Comparison of ENCODE assay signal across 8 cellular contexts in the genomic region with DNA sequence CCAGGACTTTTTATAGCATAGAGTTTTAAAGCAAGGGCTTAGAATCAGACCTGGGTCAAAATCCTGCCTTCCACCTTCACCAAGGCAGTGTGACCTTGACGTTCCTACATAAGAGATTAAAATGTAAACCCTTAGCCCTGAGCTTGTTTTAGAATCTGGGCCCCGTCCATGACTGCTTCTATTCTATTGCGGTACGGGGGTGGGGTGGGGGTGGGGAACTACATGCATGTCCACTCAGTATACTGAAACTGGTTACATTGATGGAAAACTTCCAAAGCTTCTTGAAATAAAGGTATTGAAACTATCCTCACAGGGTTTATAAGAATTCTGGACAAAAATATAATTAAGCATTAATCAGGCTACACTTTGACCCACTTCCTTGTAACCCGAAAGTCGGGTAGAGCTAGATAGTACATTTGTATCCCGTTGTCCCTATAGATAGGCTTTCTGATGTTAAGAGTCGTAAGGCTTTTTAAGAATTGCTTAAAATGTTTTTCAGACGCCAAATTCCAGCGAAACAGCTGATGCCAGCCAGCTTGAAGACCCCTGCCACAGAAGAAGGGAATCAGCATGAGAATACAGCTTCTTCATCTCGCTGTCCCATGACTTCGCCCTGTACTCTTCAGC. TPM values are rescaled to one million over a fixed set of nuclear protein-coding genes. Genes with fewer than 3 reads are reported as not detected.
DNase-seq lines count a peak whose midpoint lies in the region; ATAC-seq, FAIRE-seq and TF ChIP-seq lines count a peak whose summit lies in the region.

No MANE protein-coding gene starts in this region.

- H3K4me1 ChIP-seq in BLaER1 (peaks cover 50% of the 10 kb centered on the region), H9 (ENCODE audit: insufficient read depth, low read length) (no peaks in the 10 kb centered on the region), thymus (ENCODE audit: control insufficient read depth, insufficient read depth, low read length) (peaks cover 5% of the 10 kb centered on the region)

- no CpG with 5 or more reads among the region's 12 CpGs for WGBS in H9 (ENCODE audit: extremely low coverage, insufficient read length, low lambda C conversion rate)
- WGBS in thymus, result 79% methylated on average over 12 of the region's 12 CpGs

- H4K20me1 ChIP-seq in BLaER1 (no peaks in the 10 kb centered on the region), H9 (ENCODE audit: control insufficient read depth, insufficient read depth, insufficient read length) (no peaks in the 10 kb centered on the region)

- H3K56ac ChIP-seq in H9 (ENCODE audit: insufficient read length, low read depth, low read length), result no peak overlapping the region

- H3K4me3 ChIP-seq in BLaER1, result peak overlapping the region; percentile 69
- peak overlapping the region; percentile 80 for H3K4me3 ChIP-seq in thymus (ENCODE audit: low read length)

- peak overlapping the region; percentile 65; the same call in 1 of the 2 replicates for H3K9ac ChIP-seq in BLaER1
- H3K9ac ChIP-seq in H9 (ENCODE audit: extremely low read depth, insufficient read length, low read length), result peak overlapping the region; percentile 78

- H3K36me3 Mint-ChIP-seq in H9 (ENCODE audit: insufficient read depth in 1 of 3, low read depth in 3 of 3) (peaks cover 0 to 11% (median 0%) of the 10 kb centered on the region in 3 experiments; a peak in 5 of 7 replicates), immature natural killer cell (peaks cover 0 to 4% (median 0%) of the 10 kb centered on the region in 3 donors)
- peaks cover 11 to 18% of the 10 kb centered on the region in 2 donors for H3K36me3 Mint-ChIP-seq in activated naive CD4-positive, alpha-beta T cell treated with anti-CD3 and anti-CD28 coated beads, Interleukin-2, amount 50 U/mL, for 72 hours

- no peak for FAIRE-seq in urothelium cell line (lab: Jason Lieb, UNC)

- no peaks in the 10 kb centered on the region for H3K79me2 ChIP-seq in H9 (ENCODE audit: insufficient read depth, low read length)

- H3T11ph ChIP-seq in H9 (ENCODE audit: low read length), result no peak overlapping the region

- H3K14ac ChIP-seq in H9 (ENCODE audit: insufficient read depth, low read length), result peak overlapping the region; percentile 96

- peak overlapping the region; percentile 87 to 98 (median 92); a peak in 5 of 7 replicates for H3K27ac Mint-ChIP-seq in H9
- peak overlapping the region; percentile 83 to 93 for H3K27ac Mint-ChIP-seq in activated naive CD4-positive, alpha-beta T cell treated with anti-CD3 and anti-CD28 coated beads, Interleukin-2, amount 50 U/mL, for 72 hours
- peak overlapping the region; percentile 93 to 98 (median 96) for H3K27ac Mint-ChIP-seq in immature natural killer cell

- H4K91ac ChIP-seq in H9 (ENCODE audit: insufficient read length, low read depth, low read length), result no peak overlapping the region

- no peaks in the 10 kb centered on the region for H3K9me3 ChIP-seq in BLaER1
- H3K9me3 ChIP-seq in H9 (ENCODE audit: control insufficient read depth, low read depth, low read length), result no peaks in the 10 kb centered on the region
- H3K9me3 ChIP-seq in thymus (ENCODE audit: control insufficient read depth), result no peaks in the 10 kb centered on the region

- H3K9me3 Mint-ChIP-seq in H9 (peaks cover 3 to 4% of the 10 kb centered on the region in 2 experiments; a peak in 3 of 5 replicates), immature natural killer cell (no peaks in the 10 kb centered on the region)
- H3K9me3 Mint-ChIP-seq in activated naive CD4-positive, alpha-beta T cell treated with anti-CD3 and anti-CD28 coated beads, Interleukin-2, amount 50 U/mL, for 72 hours, result peaks cover 0 to 4% of the 10 kb centered on the region in 2 donors

- peaks cover 13% of the 10 kb centered on the region for H3K23me2 ChIP-seq in H9 (ENCODE audit: insufficient read length, low read depth, low read length, poor library complexity, severe bottlenecking)

- H3K23ac ChIP-seq in H9 (ENCODE audit: insufficient read length, low read depth, low read length), result no peak overlapping the region

- H3K18ac ChIP-seq in H9 (ENCODE audit: insufficient read length, low read depth, low read length), result peak overlapping the region; percentile 98

- H2BK20ac ChIP-seq in H9 (ENCODE audit: low read depth, low read length, poor library complexity, severe bottlenecking), result no peak overlapping the region

- H3K27me3 ChIP-seq in BLaER1 (peaks cover 15% of the 10 kb centered on the region), H9 (ENCODE audit: insufficient read depth, low read length) (peaks cover 4% of the 10 kb centered on the region; the same call in 1 of the 2 replicates), thymus (ENCODE audit: control insufficient read depth, insufficient read depth) (no peaks in the 10 kb centered on the region)

- H2AK5ac ChIP-seq in H9 (ENCODE audit: insufficient read length, low read length), result no peak overlapping the region

- no peak for ATAC-seq in activated naive CD4-positive, alpha-beta T cell treated with anti-CD3 and anti-CD28 coated beads, Interleukin-2, amount 50 U/mL, for 72 hours
- ATAC-seq in left colon, result no peak

- H4K5ac ChIP-seq in H9 (ENCODE audit: insufficient read length, low read depth, low read length), result peak overlapping the region; percentile 99

- H3K79me1 ChIP-seq in H9 (ENCODE audit: insufficient read depth, low read depth, low read length, poor library complexity, severe bottlenecking), result no peaks in the 10 kb centered on the region

- H4K8ac ChIP-seq in H9 (replicated peaks; ENCODE audit: insufficient read length, low read depth, low read length), result peak overlapping the region; percentile 99

- no peak overlapping the region; the same call in 1 of the 2 replicates for H3K4ac ChIP-seq in H9 (ENCODE audit: low read depth, low read length)

- H3K36me3 ChIP-seq in BLaER1 (no peaks in the 10 kb centered on the region), thymus (ENCODE audit: control insufficient read depth, insufficient read depth) (no peaks in the 10 kb centered on the region)

- peaks cover 45% of the 10 kb centered on the region for H3K27me3 Mint-ChIP-seq in H9 (ENCODE audit: low read depth)
- peaks cover 1 to 4% (median 2%) of the 10 kb centered on the region in 3 donors for H3K27me3 Mint-ChIP-seq in immature natural killer cell (ENCODE audit: low read depth in 3 of 3)

- H3K27ac ChIP-seq in BLaER1 (peak overlapping the region; percentile 78), H9 (ENCODE audit: insufficient read length, low read depth, low read length) (no peak overlapping the region), thymus (ENCODE audit: low read depth) (peak overlapping the region; percentile 77)

- DNase-seq in H9 (no peak), immature natural killer cell (peak in 1 of 3 donors; percentile 6), urothelium cell line (ENCODE audit: low spot score) (no peak), NCI-H446 (lab: John Stamatoyannopoulos, UW) (no peak), left colon (no peak)
- no peak for DNase-seq in activated naive CD4-positive, alpha-beta T cell treated with anti-CD3 and anti-CD28 coated beads, Interleukin-2, amount 50 U/mL, for 72 hours (ENCODE audit: low spot score in 2 of 2)

- H2BK5ac ChIP-seq in H9 (ENCODE audit: insufficient read length, low read length), result no peak overlapping the region

- H3K4me1 Mint-ChIP-seq in H9 (peaks cover 7 to 9% of the 10 kb centered on the region in 2 experiments), immature natural killer cell (peaks cover 54 to 75% of the 10 kb centered on the region in 2 donors)

- H2BK15ac ChIP-seq in H9 (ENCODE audit: low read depth, low read length), result no peak overlapping the region

- intact Hi-C loops in left colon (cut with DNase I, micrococcal nuclease), result no loop called here

- H3K4me2 ChIP-seq in BLaER1 (peak overlapping the region; percentile 68), H9 (ENCODE audit: insufficient read depth, insufficient read length, low read length) (peak overlapping the region; percentile 98)

- H2BK120ac ChIP-seq in H9 (ENCODE audit: low read depth, low read length, poor library complexity, severe bottlenecking), result peak overlapping the region; percentile 88

- H3K4me3 Mint-ChIP-seq in H9 (peak overlapping the region; percentile 82), immature natural killer cell (peak overlapping the region; percentile 88 to 99 (median 96))

- H2AFZ ChIP-seq in H9 (ENCODE audit: low read length), result peak overlapping the region; percentile 100

- no peak for TF ChIP-seq CTCF in H9 (conservative IDR thresholded peaks at IDR 0.05)

- H2BK12ac ChIP-seq in H9 (ENCODE audit: insufficient read length, low read depth, low read length), result no peak overlapping the region

RNA-seq across cellular contexts. Expression of gene GPR155, which starts 0.8 kb away (rescaled TPM):
- 0.35 TPM in 2 replicates for total RNA-seq in H9 (2021)
- total RNA-seq in activated naive CD4-positive, alpha-beta T cell treated with anti-CD3 and anti-CD28 coated beads, Interleukin-2, amount 50 U/mL, for 72 hours, result 10 to 100 TPM in 1 of 2 donors, 1 to 10 TPM in 1; 8.8 to 18.5 TPM
- polyA plus RNA-seq in immature natural killer cell, result 1 to 10 TPM; 2.7 to 5.9 (median 3.2) TPM
- polyA plus RNA-seq in thymus, result 2.1 TPM
- 1 to 10 TPM; 2.3 to 4.1 TPM for total RNA-seq in left colon
